In genomic region chr6:144006731-144007454, GRCh38 we compare ENCODE assay signal across 8 cellular contexts. TPM values are rescaled to one million over a fixed set of nuclear protein-coding genes. Genes with fewer than 3 reads are reported as not detected.
A peak's percentile ranks its signal among the peaks of the same experiment; 100 is the strongest.
DNase-seq lines count a peak whose midpoint lies in the region; ATAC-seq and TF ChIP-seq lines count a peak whose summit lies in the region.

No MANE protein-coding gene starts in this region.

- no peak overlapping the region for H3K9ac ChIP-seq in muscle layer of colon (ENCODE audit: low read length)

- intact Hi-C loops in dorsolateral prefrontal cortex (cut with DNase I) = no loop called here

- H3K4me3 ChIP-seq in dorsolateral prefrontal cortex (peak overlapping the region in 58 of 59 donors; percentile 2 to 69 (median 52)), muscle layer of colon (ENCODE audit: low read depth in 1 of 2, low read length in 2 of 2) (peak overlapping the region; percentile 40 to 50)

- DNase-seq in Daoy (ENCODE audit: low read depth) (peak; percentile 49), NCI-H460 (ENCODE audit: extremely low read depth, low read depth) (peak; percentile 6), dorsolateral prefrontal cortex (no peak), SHP77 (lab: John Stamatoyannopoulos, UW) (no peak), NCI-H446 (lab: John Stamatoyannopoulos, UW) (no peak)
- DNase-seq in activated CD4-positive, CD25-positive, alpha-beta regulatory T cell treated with anti-CD3 and anti-CD28 coated beads, Interleukin-2, amount 50 U/mL, for 72 hours = no peak

- H3K27me3 ChIP-seq in dorsolateral prefrontal cortex = peaks cover 0 to 4% (median 0%) of the 10 kb centered on the region in 45 donors
- no peaks in the 10 kb centered on the region for H3K27me3 ChIP-seq in muscle layer of colon (ENCODE audit: control insufficient read depth in 1 of 2, insufficient read depth in 2 of 2, low read length in 2 of 2)

- H3K4me1 ChIP-seq in muscle layer of colon (ENCODE audit: insufficient read depth, low read length) = no peaks in the 10 kb centered on the region

- H3K27ac ChIP-seq in dorsolateral prefrontal cortex (peak overlapping the region in 2 of 59 donors; percentile 10 to 13), muscle layer of colon (ENCODE audit: low read depth, low read length) (peak overlapping the region; percentile 20)

- no peak for ATAC-seq in HG02623 (IDR thresholded peaks at IDR 0.05; ENCODE audit: unreplicated experiment)

- no peaks in the 10 kb centered on the region for H3K36me3 ChIP-seq in muscle layer of colon (ENCODE audit: insufficient read depth, low read length)

- H3K9me3 ChIP-seq in muscle layer of colon (ENCODE audit: low read length) = no peaks in the 10 kb centered on the region

- no peak for TF ChIP-seq CTCF in dorsolateral prefrontal cortex (IDR thresholded peaks at IDR 0.05 in 54 of 56, conservative IDR thresholded peaks at IDR 0.05 in 2 of 56; ENCODE audit: low read depth in 1 of 56, partially characterized antibody in 56 of 56)

RNA-seq across cellular contexts. Expression of gene PLAGL1, which starts 1.2 kb away (rescaled TPM):
- total RNA-seq in Daoy (2014; rRNA removed; shearing (Covaris generic)) = 2.6 and 5.5 TPM in 2 replicates
- 4.3 and 4.7 TPM in 2 replicates for total RNA-seq in NCI-H460 (2014; rRNA removed; shearing (Covaris generic))
- polyA plus RNA-seq in NCI-H460 (2014; cell fraction: nucleus; rRNA removed) = 14.0 and 19.9 TPM in 2 replicates
- total RNA-seq in dorsolateral prefrontal cortex = 10 to 100 TPM in 117 of 120 experiments, 1 to 10 TPM in 3; 8.9 to 34.8 (median 17.9) TPM

Comparison
In these comparisons a context has a peak if more than half of its experiments do, and no peak if none do; other contexts are left out.
1. DNase-seq: peak in Daoy (single experiment) and NCI-H460 (single experiment); none in dorsolateral prefrontal cortex (0 of 10), activated CD4-positive, CD25-positive, alpha-beta regulatory T cell treated with anti-CD3 and anti-CD28 coated beads, Interleukin-2, amount 50 U/mL, for 72 hours (single experiment), SHP77 (0 of 2) and NCI-H446 (0 of 2).